ENCODE assay signal across 9 cellular contexts in the genomic region with DNA sequence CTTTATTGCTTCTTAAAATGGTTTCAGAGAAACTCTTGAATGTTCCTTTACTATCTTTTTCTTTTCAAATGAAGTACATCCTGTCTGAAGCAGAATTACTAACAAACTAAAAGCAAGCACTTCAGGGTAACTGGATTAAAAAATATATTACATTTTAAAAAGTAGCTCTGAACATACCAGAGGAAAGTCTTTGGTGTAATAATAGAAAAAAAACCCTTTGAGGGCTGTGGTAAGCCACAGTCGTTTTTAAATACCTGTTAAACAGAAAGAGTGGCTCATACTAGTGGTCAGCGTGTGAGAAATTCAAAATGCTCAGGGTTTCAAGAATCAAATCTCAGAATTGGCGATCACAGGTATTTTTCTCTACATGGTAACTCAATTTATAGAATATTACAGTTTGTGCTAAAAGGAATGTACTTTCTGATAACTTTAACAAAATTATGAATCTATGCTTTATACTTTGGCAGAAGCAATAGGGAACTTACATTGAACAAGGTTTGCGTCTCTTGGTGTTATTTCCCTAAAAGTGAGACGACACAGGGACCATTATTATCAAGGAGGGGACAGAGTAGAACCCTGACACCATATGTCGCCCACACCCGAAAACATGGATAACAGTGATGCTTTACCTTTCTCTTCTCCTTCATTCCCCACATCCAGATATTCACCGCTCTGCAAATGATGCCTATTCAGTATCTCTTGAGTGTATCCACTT.
DNase-seq lines count a peak whose midpoint lies in the region; ATAC-seq and TF ChIP-seq lines count a peak whose summit lies in the region.
"Had no signal": no experiment of that assay in that cellular context is flagged by ENCODE, and none has a peak within 500 bp of the region (broad histone marks: within the 10 kb centered on the region; RNA-seq: fewer than 3 reads in every experiment).

No MANE protein-coding gene starts in this region.

- POLR2A ChIA-PET in A673 (lab: Charles Lee; ENCODE audit: low non-redundant PET): no interaction called here

- no TSS peak for BruUV-seq in A673 (replicated peaks; lab: Mats Ljungman, UMichigan)

- no peaks in the 10 kb centered on the region for H3K4me1 ChIP-seq in A673 (ENCODE audit: insufficient read depth, low read length, poor library complexity, severe bottlenecking)

- intact Hi-C loops in A673 (cut with micrococcal nuclease; ENCODE audit: unreplicated experiment): no loop called here

- no peak for TF ChIP-seq CTCF in WERI-Rb-1 (IDR thresholded peaks at IDR 0.05; ENCODE audit: low read depth, low read length)
- TF ChIP-seq CTCF in A673 (conservative IDR thresholded peaks at IDR 0.05; ENCODE audit: low read depth, low read length): no peak

- H3K27me3 ChIP-seq in WERI-Rb-1 (ENCODE audit: insufficient read depth, low read depth, severe bottlenecking): no peaks in the 10 kb centered on the region
- H3K27me3 ChIP-seq in A673 (replicated peaks; ENCODE audit: insufficient read depth, low read depth, low read length, poor library complexity): no peaks in the 10 kb centered on the region

- H3K4me3 ChIP-seq in WERI-Rb-1 (ENCODE audit: low read depth, low read length) (no peak overlapping the region), A673 (ENCODE audit: low read depth, low read length, poor library complexity, severe bottlenecking) (no peak overlapping the region)

- CTCF ChIA-PET in A673 (lab: Charles Lee): no interaction called here

- H3K27ac ChIP-seq in WERI-Rb-1: no peak overlapping the region
- no peak overlapping the region for H3K27ac ChIP-seq in A673 (ENCODE audit: low read depth, low read length, poor library complexity, severe bottlenecking)

- ATAC-seq in GM18867 (IDR thresholded peaks at IDR 0.05; ENCODE audit: unreplicated experiment): peak; percentile 98
- ATAC-seq in GM21576 (IDR thresholded peaks at IDR 0.05; ENCODE audit: unreplicated experiment): peak; percentile 98
- peak; percentile 98 for ATAC-seq in HG03520 (IDR thresholded peaks at IDR 0.05; ENCODE audit: unreplicated experiment)
- ATAC-seq: HCT116 had no signal

- H3K9me3 ChIP-seq in WERI-Rb-1 (ENCODE audit: severe bottlenecking) (no peaks in the 10 kb centered on the region), A673 (ENCODE audit: low read depth, low read length, poor library complexity, severe bottlenecking) (no peaks in the 10 kb centered on the region)

- no peaks in the 10 kb centered on the region for H3K36me3 ChIP-seq in WERI-Rb-1
- no peaks in the 10 kb centered on the region for H3K36me3 ChIP-seq in A673 (ENCODE audit: insufficient read depth, low read length, poor library complexity, severe bottlenecking)

- DNase-seq in myocyte (ENCODE audit: low read depth) (peak; percentile 41), MV-4-11 (lab: John Stamatoyannopoulos, UW) (no peak), WERI-Rb-1 (no peak), medulla oblongata (ENCODE audit: extremely low spot score) (no peak), A673 (ENCODE audit: low spot score) (no peak)
